10 cellular contexts compared by ENCODE assay signal in genomic region chr1:9315411-9316079, GRCh38. TPM values are rescaled to one million over a fixed set of nuclear protein-coding genes. Genes with fewer than 3 reads are reported as not detected.
A peak's percentile ranks its signal among the peaks of the same experiment; 100 is the strongest.
DNase-seq lines count a peak whose midpoint lies in the region; ATAC-seq, FAIRE-seq and TF ChIP-seq lines count a peak whose summit lies in the region.
"Had no signal": no experiment of that assay in that cellular context is flagged by ENCODE, and none has a peak within 500 bp of the region (broad histone marks: within the 10 kb centered on the region; RNA-seq: fewer than 3 reads in every experiment).

No MANE protein-coding gene starts in this region.

- TF ChIP-seq POLR2A in GM12892 (IDR thresholded peaks at IDR 0.05; ENCODE audit: low read depth, low read length) (no peak), esophagus muscularis mucosa (IDR thresholded peaks at IDR 0.05; ENCODE audit: low read depth) (no peak)

- POLR2A ChIA-PET in activated CD4-positive, alpha-beta T cell treated with anti-CD3 and anti-CD28 coated beads, Interleukin-2, amount 10 ng/mL, durations not matched to agents 7 days and 5 days (lab: Charles Lee) = no interaction called here

- H3K4me3 ChIP-seq in esophagus muscularis mucosa = peak overlapping the region in 1 of 4 donors; percentile 9

- H3K4me1 Mint-ChIP-seq in activated CD4-positive, alpha-beta T cell treated with anti-CD3 and anti-CD28 coated beads, Interleukin-2, amount 10 ng/mL, durations not matched to agents 7 days and 5 days = peaks cover 41% of the 10 kb centered on the region

- TF ChIP-seq EP300 in esophagus muscularis mucosa (IDR thresholded peaks at IDR 0.05) = no peak

- CTCF ChIA-PET in activated CD4-positive, alpha-beta T cell treated with anti-CD3 and anti-CD28 coated beads, Interleukin-2, amount 10 ng/mL, durations not matched to agents 7 days and 5 days (lab: Charles Lee) = interaction anchor here (0.9 to 1.4 kb wide), 2 partner anchors 11 to 20 kb away, joined by 3 read pairs; no protein-coding TSS in a partner anchor

- no peak overlapping the region for H3K4me3 Mint-ChIP-seq in activated CD4-positive, alpha-beta T cell treated with anti-CD3 and anti-CD28 coated beads, Interleukin-2, amount 10 ng/mL, durations not matched to agents 7 days and 5 days
- H3K4me3 Mint-ChIP-seq: activated B cell treated with CpG ODN at 0.5 μM for 24 hours had no signal

- FAIRE-seq in GM12892 (lab: Jason Lieb, UNC) = peak; percentile 82

- TF ChIP-seq CTCF in esophagus muscularis mucosa (IDR thresholded peaks at IDR 0.05) = no peak

- H3K9me3 Mint-ChIP-seq in activated CD4-positive, alpha-beta T cell treated with anti-CD3 and anti-CD28 coated beads, Interleukin-2, amount 10 ng/mL, durations not matched to agents 7 days and 5 days = no peaks in the 10 kb centered on the region
- H3K9me3 Mint-ChIP-seq: activated B cell treated with CpG ODN at 0.5 μM for 24 hours, naive B cell had no signal

- H3K27ac ChIP-seq in esophagus muscularis mucosa (replicated peaks in 1 of 4) = peak overlapping the region; percentile 80 to 87 (median 84)

- DNase-seq in GM12892 (ENCODE audit: insufficient read length) = no peak
- peak; percentile 54 for DNase-seq in activated CD4-positive, alpha-beta T cell treated with anti-CD3 and anti-CD28 coated beads, Interleukin-2, amount 10 ng/mL, durations not matched to agents 7 days and 5 days
- no peak for DNase-seq in esophagus muscularis mucosa (ENCODE audit: extremely low spot score)
- peak; percentile 46 to 68 (median 47) for DNase-seq in stimulated activated CD4-positive, alpha-beta T cell treated with anti-CD3 and anti-CD28 coated beads, TNF-alpha, amount 100 ng/mL, for 24 hours (ENCODE audit: low read depth in 3 of 3)
- no peak for DNase-seq in HUDEP-2 (lab: John Stamatoyannopoulos, UW; ENCODE audit: unreplicated experiment in 76 of 76)
- DNase-seq: activated B cell treated with CpG ODN at 0.5 μM for 24 hours, naive B cell had no signal

- WGBS in esophagus muscularis mucosa = 60% methylated on average over 16 of the region's 20 CpGs

- no peaks in the 10 kb centered on the region for H3K9me3 ChIP-seq in esophagus muscularis mucosa

- H3K27me3 Mint-ChIP-seq in activated CD4-positive, alpha-beta T cell treated with anti-CD3 and anti-CD28 coated beads, Interleukin-2, amount 10 ng/mL, durations not matched to agents 7 days and 5 days = no peaks in the 10 kb centered on the region
- H3K27me3 Mint-ChIP-seq: activated B cell treated with CpG ODN at 0.5 μM for 24 hours, naive B cell had no signal

- H3K36me3 Mint-ChIP-seq in activated CD4-positive, alpha-beta T cell treated with anti-CD3 and anti-CD28 coated beads, Interleukin-2, amount 10 ng/mL, durations not matched to agents 7 days and 5 days (ENCODE audit: low read depth) = no peaks in the 10 kb centered on the region
- H3K36me3 Mint-ChIP-seq: naive B cell had no signal

- intact Hi-C loops in esophagus muscularis mucosa (cut with DNase I) = no loop called here

- peaks cover 32 to 100% (median 100%) of the 10 kb centered on the region in 4 donors for H3K4me1 ChIP-seq in esophagus muscularis mucosa

- no peak for ATAC-seq in GM18858 (IDR thresholded peaks at IDR 0.05; ENCODE audit: unreplicated experiment)
- ATAC-seq in GM18909 (IDR thresholded peaks at IDR 0.05; ENCODE audit: poor library complexity, unreplicated experiment) = no peak
- no peak for ATAC-seq in GM19023 (IDR thresholded peaks at IDR 0.05; ENCODE audit: unreplicated experiment)

- H3K36me3 ChIP-seq in esophagus muscularis mucosa = peaks cover 0 to 13% (median 4%) of the 10 kb centered on the region in 4 donors

- peak overlapping the region; percentile 77 for H3K27ac Mint-ChIP-seq in activated CD4-positive, alpha-beta T cell treated with anti-CD3 and anti-CD28 coated beads, Interleukin-2, amount 10 ng/mL, durations not matched to agents 7 days and 5 days
- H3K27ac Mint-ChIP-seq: activated B cell treated with CpG ODN at 0.5 μM for 24 hours had no signal

- no peaks in the 10 kb centered on the region for H3K27me3 ChIP-seq in esophagus muscularis mucosa

RNA-seq across cellular contexts. Expression of gene SPSB1, which starts 22.9 kb away (rescaled TPM):
- 3.8 TPM for polyA plus RNA-seq in GM12892 (2012; ENCODE audit: missing spikeins)
- 1 to 10 TPM; 4.8 to 6.6 TPM for total RNA-seq in activated CD4-positive, alpha-beta T cell treated with anti-CD3 and anti-CD28 coated beads, Interleukin-2, amount 10 ng/mL, durations not matched to agents 7 days and 5 days
- 100 to 1,000 TPM in 2 of 4 donors, 10 to 100 TPM in 2; 61.0 to 104 (median 97.4) TPM for total RNA-seq in esophagus muscularis mucosa

Comparison
In these comparisons a context has a peak if more than half of its experiments do, and no peak if none do; other contexts are left out.
1. DNase-seq: peak in activated CD4-positive, alpha-beta T cell treated with anti-CD3 and anti-CD28 coated beads, Interleukin-2, amount 10 ng/mL, durations not matched to agents 7 days and 5 days (single experiment) and stimulated activated CD4-positive, alpha-beta T cell treated with anti-CD3 and anti-CD28 coated beads, TNF-alpha, amount 100 ng/mL, for 24 hours (3 of 3); none in GM12892 (single experiment), esophagus muscularis mucosa (single experiment) and HUDEP-2 (0 of 76).
2. RNA of gene SPSB1, which starts 22.9 kb away (total RNA-seq): 61.0 to 104 TPM in esophagus muscularis mucosa; 4.8 to 6.6 TPM in activated CD4-positive, alpha-beta T cell treated with anti-CD3 and anti-CD28 coated beads, Interleukin-2, amount 10 ng/mL, durations not matched to agents 7 days and 5 days; every median in the first group is over 4 times any median in the second.